Comparison of ENCODE assay signal across 25 cellular contexts in genomic region chr13:39773833-39774232, GRCh38.
DNase-seq lines count a peak whose midpoint lies in the region; ATAC-seq and TF ChIP-seq lines count a peak whose summit lies in the region.
"Had no signal": no experiment of that assay in that cellular context is flagged by ENCODE, and none has a peak within 500 bp of the region (broad histone marks: within the 10 kb centered on the region; RNA-seq: fewer than 3 reads in every experiment).

No MANE protein-coding gene starts in this region.

- H3K27me3 ChIP-seq in ACC112 (ENCODE audit: insufficient read depth, low read length) = no peaks in the 10 kb centered on the region
- H3K27me3 ChIP-seq: spleen, tibial artery had no signal

- BruUV-seq in OCI-LY7 (replicated peaks; lab: Mats Ljungman, UMichigan) = no TSS peak

- POLR2A ChIA-PET in OCI-LY7 (lab: Charles Lee) = interaction anchor here (0.7 to 0.8 kb wide), 3 partner anchors 43 to 186 kb away, joined by 3 to 4 read pairs (median 4); no protein-coding TSS in a partner anchor

- intact Hi-C loops in OCI-LY7 (cut with micrococcal nuclease; ENCODE audit: unreplicated experiment) = no loop called here

- no peaks in the 10 kb centered on the region for H3K79me2 ChIP-seq in ACC112 (ENCODE audit: control insufficient read depth, insufficient read depth, low read length, unreplicated experiment)
- H3K79me2 ChIP-seq in OCI-LY7 (ENCODE audit: insufficient read depth, low read depth, low read length) = no peaks in the 10 kb centered on the region

- no peaks in the 10 kb centered on the region for H3K9me3 ChIP-seq in OCI-LY7 (ENCODE audit: low read length)
- H3K9me3 ChIP-seq: tibial artery had no signal

- ATAC-seq in GM21390 (IDR thresholded peaks at IDR 0.05; ENCODE audit: unreplicated experiment) = no peak
- ATAC-seq: left colon had no signal

- H2AFZ ChIP-seq in ACC112 (ENCODE audit: low read length, unreplicated experiment) (no peak overlapping the region), OCI-LY7 (ENCODE audit: low read length) (no peak overlapping the region)

- H3K4me3 ChIP-seq in ACC112 (ENCODE audit: low read depth, low read length) (no peak overlapping the region), foreskin fibroblast (ENCODE audit: low read depth in 1 of 2, low read length in 2 of 2) (no peak overlapping the region), OCI-LY7 (ENCODE audit: low read depth, low read length, poor library complexity, severe bottlenecking) (no peak overlapping the region)
- H3K4me3 ChIP-seq: spleen, tibial artery had no signal

- no peaks in the 10 kb centered on the region for H3K9me2 ChIP-seq in OCI-LY7 (ENCODE audit: insufficient read depth, low read length)

- no peak for TF ChIP-seq CTCF in foreskin fibroblast (IDR thresholded peaks at IDR 0.05; ENCODE audit: low read depth, low read length)
- TF ChIP-seq CTCF in OCI-LY7 (conservative IDR thresholded peaks at IDR 0.05; ENCODE audit: low read length) = no peak

- H3K4me2 ChIP-seq in OCI-LY7 (ENCODE audit: low read length) = no peak overlapping the region

- H3K27ac ChIP-seq in ACC112 (ENCODE audit: low read depth, low read length) = peak overlapping the region; percentile 64
- no peak overlapping the region for H3K27ac ChIP-seq in OCI-LY7 (ENCODE audit: low read depth, low read length, poor library complexity, severe bottlenecking)
- H3K27ac ChIP-seq: 22Rv1, spleen, tibial artery, WERI-Rb-1 had no signal

- H3K4me1 ChIP-seq in ACC112 (ENCODE audit: control insufficient read depth, insufficient read depth, low read length, unreplicated experiment) (peaks cover 49% of the 10 kb centered on the region), OCI-LY7 (ENCODE audit: insufficient read depth, low read length, poor library complexity, severe bottlenecking) (no peaks in the 10 kb centered on the region)
- H3K4me1 ChIP-seq: tibial artery had no signal

- CTCF ChIA-PET in OCI-LY7 (lab: Charles Lee; ENCODE audit: unreplicated experiment) = no interaction called here

- H3K36me3 ChIP-seq in ACC112 (ENCODE audit: insufficient read depth, low read length) (no peaks in the 10 kb centered on the region), OCI-LY7 (ENCODE audit: insufficient read depth, low read length) (no peaks in the 10 kb centered on the region)
- H3K36me3 ChIP-seq: WERI-Rb-1 had no signal

- peak; percentile 46 for DNase-seq in HT1080 (ENCODE audit: low read depth)
- DNase-seq in astrocyte of the hippocampus (ENCODE audit: low read depth, low spot score) = peak; percentile 16
- peak; percentile 84 to 88 for DNase-seq in foreskin fibroblast
- no peak for DNase-seq in OCI-LY7 (ENCODE audit: low spot score)
- no peak for DNase-seq in NCI-H2171 (lab: John Stamatoyannopoulos, UW)
- no peak for DNase-seq in CD1c-positive myeloid dendritic cell (ENCODE audit: extremely low spot score)
- DNase-seq: activated CD4-positive, alpha-beta T cell treated with anti-CD3 and anti-CD28 coated beads, Interleukin-2, amount 50 U/mL, for 1 hour; activated effector memory CD4-positive, alpha-beta T cell treated with anti-CD3 and anti-CD28 coated beads, Interleukin-2, amount 50 U/mL, for 16 hours; caudate nucleus; Kasumi-1; left colon; naive B cell; NCI-H1105 treated with DMSO at 0.1 percent for 48 hours; NCI-H510A treated with DMSO at 0.1 percent for 48 hours; NK-92 treated with Interleukin-12 subunit alpha and Interleukin-12 subunit beta, amount 100 ng/mL, for 24 hours; occipital lobe; RPMI8226; spleen; stimulated activated CD4-positive, alpha-beta T cell treated with anti-CD3 and anti-CD28 coated beads, Interleukin-4, amount 100 ng/mL, for 1 hour; stimulated activated naive CD4-positive, alpha-beta T cell; tibial artery; WERI-Rb-1 had no signal

- no peaks in the 10 kb centered on the region for H4K20me1 ChIP-seq in OCI-LY7 (ENCODE audit: insufficient read depth, low read length)

Comparison
In these comparisons a context has a peak if more than half of its experiments do, and no peak if none do; other contexts are left out.
1. DNase-seq: peak in HT1080 (single experiment), astrocyte of the hippocampus (single experiment) and foreskin fibroblast (2 of 2); none in OCI-LY7 (single experiment), NCI-H2171 (single experiment) and CD1c-positive myeloid dendritic cell (single experiment).